ENCODE assay signal across 9 cellular contexts in the genomic region with DNA sequence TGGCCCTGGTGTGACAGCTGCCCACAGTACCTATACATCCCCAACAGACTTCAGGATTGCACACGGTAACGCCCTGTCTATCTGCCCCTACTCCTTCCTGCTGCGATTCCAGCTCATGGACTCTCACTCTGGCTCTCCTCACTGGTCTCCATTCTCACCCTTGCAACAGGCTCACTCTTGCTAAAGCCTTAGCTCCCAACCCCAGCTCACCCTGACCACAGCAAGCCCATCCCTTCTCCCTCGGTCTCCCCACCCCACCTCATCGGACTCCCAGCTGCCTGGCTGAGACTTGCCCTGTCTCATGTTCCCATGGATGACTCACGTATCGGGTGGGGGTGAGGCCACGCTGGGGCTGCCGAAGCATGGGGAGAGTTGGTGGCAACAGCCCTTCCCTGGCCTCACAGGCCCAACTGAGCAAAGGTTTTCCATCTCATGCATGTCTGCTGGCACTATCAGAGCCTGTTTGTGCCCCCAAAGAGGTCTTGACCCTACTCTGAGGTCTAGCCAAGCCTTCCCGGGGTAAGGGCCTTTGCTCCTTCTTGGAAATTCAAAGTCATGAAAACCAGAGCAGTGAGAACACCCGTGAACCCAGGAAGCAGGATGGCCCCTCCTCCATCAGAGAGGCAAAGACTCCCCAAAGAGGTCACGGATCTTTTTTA. TPM values are rescaled to one million over a fixed set of nuclear protein-coding genes. Genes with fewer than 3 reads are reported as not detected.
DNase-seq lines count a peak whose midpoint lies in the region; ATAC-seq and TF ChIP-seq lines count a peak whose summit lies in the region.
"Had no signal": no experiment of that assay in that cellular context is flagged by ENCODE, and none has a peak within 500 bp of the region (broad histone marks: within the 10 kb centered on the region; RNA-seq: fewer than 3 reads in every experiment).

No MANE protein-coding gene starts in this region.

- peaks cover 4% of the 10 kb centered on the region for H3K27me3 Mint-ChIP-seq in brain
- H3K27me3 Mint-ChIP-seq in activated T-cell treated with anti-CD3 and anti-CD28 coated beads, Interleukin-2, amount 50 U/mL, for 4 hours (ENCODE audit: low read depth) = peaks cover 2% of the 10 kb centered on the region

- H3K4me3 Mint-ChIP-seq in brain = peak overlapping the region in 3 of 5 experiments; percentile 13 to 44 (median 29)
- H3K4me3 Mint-ChIP-seq in activated T-cell treated with anti-CD3 and anti-CD28 coated beads, Interleukin-2, amount 50 U/mL, for 4 hours = no peak overlapping the region

- ATAC-seq in activated T-cell treated with anti-CD3 and anti-CD28 coated beads, Interleukin-2, amount 50 U/mL, for 4 hours = no peak
- no peak for ATAC-seq in GM21737 (IDR thresholded peaks at IDR 0.05; ENCODE audit: unreplicated experiment)

- peaks cover 30% of the 10 kb centered on the region for H3K36me3 Mint-ChIP-seq in brain
- no peaks in the 10 kb centered on the region for H3K36me3 Mint-ChIP-seq in activated T-cell treated with anti-CD3 and anti-CD28 coated beads, Interleukin-2, amount 50 U/mL, for 4 hours (ENCODE audit: insufficient read depth)
- H3K36me3 Mint-ChIP-seq: IgD-negative memory B cell had no signal

- DNase-seq in HS-27A (ENCODE audit: low read depth) (peak; percentile 90), kidney glomerular epithelial cell (lab: John Stamatoyannopoulos, UW) (peak; percentile 90), GF-D8 (lab: John Stamatoyannopoulos, UW) (no peak), NCI-H345 treated with DMSO at 0.1 percent for 48 hours (lab: John Stamatoyannopoulos, UW; ENCODE audit: unreplicated experiment) (no peak)
- no peak for DNase-seq in activated T-cell treated with anti-CD3 and anti-CD28 coated beads, Interleukin-2, amount 50 U/mL, for 4 hours

- peaks cover 73% of the 10 kb centered on the region for H3K4me1 Mint-ChIP-seq in brain
- H3K4me1 Mint-ChIP-seq in activated T-cell treated with anti-CD3 and anti-CD28 coated beads, Interleukin-2, amount 50 U/mL, for 4 hours (ENCODE audit: low read depth) = no peaks in the 10 kb centered on the region
- H3K4me1 Mint-ChIP-seq: IgD-negative memory B cell had no signal

- H3K27ac Mint-ChIP-seq in brain = peak overlapping the region; percentile 41 to 93 (median 76)
- H3K27ac Mint-ChIP-seq: IgD-negative memory B cell had no signal

- H3K27ac ChIP-seq in temporal lobe (ENCODE audit: low read depth, low read length) = peak overlapping the region; percentile 96

- no peak for TF ChIP-seq CTCF in brain (conservative IDR thresholded peaks at IDR 0.05)

- peaks cover 0 to 3% (median 0%) of the 10 kb centered on the region in 5 experiments for H3K9me3 Mint-ChIP-seq in brain
- no peaks in the 10 kb centered on the region for H3K9me3 Mint-ChIP-seq in activated T-cell treated with anti-CD3 and anti-CD28 coated beads, Interleukin-2, amount 50 U/mL, for 4 hours
- H3K9me3 Mint-ChIP-seq: IgD-negative memory B cell had no signal

RNA-seq across cellular contexts. Expression of a gene that starts 7.1 kb away (rescaled TPM):
- 29.9 TPM for polyA plus RNA-seq in brain (ENCODE audit: insufficient read depth, low read depth, low replicate concordance)
- total RNA-seq in temporal lobe = 7.1 TPM
- 1 to 10 TPM; 1.4 to 4.1 (median 3.4) TPM for total RNA-seq in activated T-cell treated with anti-CD3 and anti-CD28 coated beads, Interleukin-2, amount 50 U/mL, for 4 hours

RNA-seq across cellular contexts. Expression of a gene that starts 40.4 kb away (rescaled TPM):
- polyA plus RNA-seq in brain (ENCODE audit: insufficient read depth, low read depth, low replicate concordance) = not detected
- not detected for total RNA-seq in temporal lobe
- total RNA-seq in activated T-cell treated with anti-CD3 and anti-CD28 coated beads, Interleukin-2, amount 50 U/mL, for 4 hours = not detected
- polyA plus RNA-seq: IgD-negative memory B cell had no signal

RNA-seq across cellular contexts. Expression of a gene that starts 45.0 kb away (rescaled TPM):
- 599 TPM for polyA plus RNA-seq in brain (ENCODE audit: insufficient read depth, low read depth, low replicate concordance)
- total RNA-seq in temporal lobe = 23.1 TPM
- 10 to 100 TPM; 51.5 to 54.3 (median 52.4) TPM for total RNA-seq in activated T-cell treated with anti-CD3 and anti-CD28 coated beads, Interleukin-2, amount 50 U/mL, for 4 hours

Comparison
In these comparisons a context has a peak if more than half of its experiments do, and no peak if none do; other contexts are left out.
1. DNase-seq: peak in HS-27A (single experiment) and kidney glomerular epithelial cell (single experiment); none in activated T-cell treated with anti-CD3 and anti-CD28 coated beads, Interleukin-2, amount 50 U/mL, for 4 hours (single experiment), GF-D8 (single experiment) and NCI-H345 treated with DMSO at 0.1 percent for 48 hours (single experiment).